9 cellular contexts compared by ENCODE assay signal in the genomic region with DNA sequence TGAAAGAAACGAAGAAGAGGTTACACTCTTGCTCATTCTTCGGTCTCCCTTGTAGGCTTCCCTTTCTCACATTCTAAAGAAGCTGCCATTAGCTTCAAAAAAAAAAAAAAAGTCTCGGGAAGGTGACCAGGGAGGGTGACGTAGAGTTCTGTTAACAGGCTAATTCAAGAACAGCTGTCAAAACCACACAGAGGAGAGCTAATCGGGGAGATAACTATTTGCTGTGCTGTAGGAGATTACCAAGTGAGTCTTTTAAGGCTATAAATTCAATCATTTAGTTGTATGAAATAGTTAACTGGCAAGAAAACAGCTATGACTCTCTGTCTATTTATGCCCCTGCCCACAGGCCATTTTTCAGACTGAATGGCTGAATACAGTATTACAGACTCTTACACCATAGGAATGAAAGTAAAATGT.
DNase-seq lines count a peak whose midpoint lies in the region; ATAC-seq and TF ChIP-seq lines count a peak whose summit lies in the region.
"Had no signal": no experiment of that assay in that cellular context is flagged by ENCODE, and none has a peak within 500 bp of the region (broad histone marks: within the 10 kb centered on the region; RNA-seq: fewer than 3 reads in every experiment).

No MANE protein-coding gene starts in this region.

- TF ChIP-seq POLR2A in thyroid gland (IDR thresholded peaks at IDR 0.05), result peak in 1 of 2 donors; percentile 46

- no peaks in the 10 kb centered on the region for H3K9me3 ChIP-seq in HUES6 (ENCODE audit: control insufficient read depth, insufficient read depth, low read depth, low read length)
- no peaks in the 10 kb centered on the region for H3K9me3 ChIP-seq in colonic mucosa
- no peaks in the 10 kb centered on the region for H3K9me3 ChIP-seq in lung (ENCODE audit: control insufficient read depth in 2 of 2, insufficient read depth in 1 of 2, low read length in 1 of 2)
- no peaks in the 10 kb centered on the region for H3K9me3 ChIP-seq in thyroid gland

- peak overlapping the region; percentile 17; the same call in 1 of the 2 replicates for H3K4me3 ChIP-seq in HUES6 (ENCODE audit: low read depth, low read length)
- H3K4me3 ChIP-seq in colonic mucosa, result no peak overlapping the region
- peak overlapping the region; percentile 0 for H3K4me3 ChIP-seq in lung
- H3K4me3 ChIP-seq in thyroid gland (replicated peaks in 1 of 3), result peak overlapping the region in 2 of 3 donors; percentile 30 to 34

- H3K4me1 ChIP-seq in HUES6 (ENCODE audit: control insufficient read depth, insufficient read depth, low read length), result peaks cover 5% of the 10 kb centered on the region; the same call in 1 of the 2 replicates
- no peaks in the 10 kb centered on the region for H3K4me1 ChIP-seq in colonic mucosa
- H3K4me1 ChIP-seq in lung (ENCODE audit: control insufficient read depth in 2 of 2, insufficient read depth in 2 of 2, low read length in 2 of 2), result peaks cover 0 to 10% of the 10 kb centered on the region in 2 donors
- peaks cover 19 to 22% of the 10 kb centered on the region in 2 donors for H3K4me1 ChIP-seq in thyroid gland

- H3K27me3 ChIP-seq in HUES6 (ENCODE audit: control insufficient read depth, insufficient read depth, low read length) (no peaks in the 10 kb centered on the region), colonic mucosa (no peaks in the 10 kb centered on the region), lung (ENCODE audit: control insufficient read depth, insufficient read depth) (no peaks in the 10 kb centered on the region), thyroid gland (no peaks in the 10 kb centered on the region)

- no peaks in the 10 kb centered on the region for H3K36me3 ChIP-seq in HUES6 (ENCODE audit: control insufficient read depth, insufficient read depth, low read length)
- no peaks in the 10 kb centered on the region for H3K36me3 ChIP-seq in colonic mucosa
- H3K36me3 ChIP-seq in lung (ENCODE audit: control insufficient read depth in 2 of 2, insufficient read depth in 2 of 2, low read length in 2 of 2), result peaks cover 2 to 9% of the 10 kb centered on the region in 2 donors
- peaks cover 4 to 12% of the 10 kb centered on the region in 2 donors for H3K36me3 ChIP-seq in thyroid gland

- DNase-seq in colonic mucosa (no peak), lung (ENCODE audit: low spot score) (no peak), thyroid gland (no peak), COLO668 (lab: John Stamatoyannopoulos, UW; ENCODE audit: unreplicated experiment) (no peak), NCI-H748 treated with DMSO at 0.1 percent for 48 hours (lab: John Stamatoyannopoulos, UW) (no peak), NCI-H69 (lab: John Stamatoyannopoulos, UW) (no peak)
- DNase-seq: activated CD8-positive, alpha-beta memory T cell treated with anti-CD3 and anti-CD28 coated beads, Interleukin-2, amount 50 U/mL, for 4 hours had no signal

- intact Hi-C loops in colonic mucosa (cut with DNase I), result no loop called here
- intact Hi-C loops in thyroid gland (cut with DNase I), result no loop called here

- peak; percentile 58 for ATAC-seq in lung (ENCODE audit: insufficient read depth, low FRiP score)
- no peak for ATAC-seq in GM21367 (IDR thresholded peaks at IDR 0.05; ENCODE audit: unreplicated experiment)

- H3K27ac ChIP-seq in HUES6 (ENCODE audit: low read depth, low read length) (no peak overlapping the region), colonic mucosa (peak overlapping the region; percentile 63), lung (ENCODE audit: low read depth in 1 of 2, low read length in 1 of 2) (peak overlapping the region in 1 of 2 donors; percentile 84), thyroid gland (peak overlapping the region; percentile 94 to 96 (median 94))

- H3K9ac ChIP-seq in HUES6 (ENCODE audit: low read length) (no peak overlapping the region), colonic mucosa (ENCODE audit: low read depth in 2 of 2, low read length in 2 of 2) (peak overlapping the region in 1 of 2 donors; percentile 43)

- TF ChIP-seq CTCF in colonic mucosa (IDR thresholded peaks at IDR 0.05) (no peak), lung (IDR thresholded peaks at IDR 0.05; ENCODE audit: control extremely low read depth, extremely low read depth) (no peak), thyroid gland (IDR thresholded peaks at IDR 0.05) (no peak)

- 23 to 38% methylated on average over 5 of the region's 5 CpGs for WGBS in lung, 2 donors
- 4 to 10% methylated on average over 5 of the region's 5 CpGs for WGBS in thyroid gland, 2 donors
